ENCODE assay signal across 29 cellular contexts in genomic region chr11:65620666-65621065, GRCh38. TPM values are rescaled to one million over a fixed set of nuclear protein-coding genes. Genes with fewer than 3 reads are reported as not detected.
"Had no signal": no experiment of that assay in that cellular context is flagged by ENCODE, and none has a peak within 500 bp of the region (broad histone marks: within the 10 kb centered on the region; RNA-seq: fewer than 3 reads in every experiment).

No MANE protein-coding gene starts in this region.

- H3K9me3 Mint-ChIP-seq: naive thymus-derived CD4-positive, alpha-beta T cell; nephron; stimulated activated naive B cell treated with anti-CD40 and anti-IgM and Interleukin-4, amounts not matched to agents 10 μg/mL and 1 μg/mL and 100 μg/mL, for 72 hours; stimulated activated naive CD8-positive, alpha-beta T cell treated with anti-CD3 and anti-CD28 coated beads, Interleukin-15, Interleukin-2, amounts not matched to agents 100 ng/mL and 50 ng/mL, for 24 hours had no signal

- H3K4me3 ChIP-seq: coronary artery, esophagus muscularis mucosa, gastroesophageal sphincter, heart left ventricle, hepatocyte, left ventricle myocardium inferior, ovary, psoas muscle, skin epidermis, thoracic aorta, tibial nerve, upper lobe of left lung, uterus had no signal

- ATAC-seq: foreskin keratinocyte; gastroesophageal sphincter; heart left ventricle; naive thymus-derived CD4-positive, alpha-beta T cell; psoas muscle; right cardiac atrium; stimulated activated naive B cell treated with anti-CD40 and anti-IgM and Interleukin-4, amounts not matched to agents 10 μg/mL and 1 μg/mL and 100 μg/mL, for 72 hours had no signal

- H3K27me3 ChIP-seq: esophagus muscularis mucosa, foreskin keratinocyte, gastroesophageal sphincter, heart left ventricle, hepatocyte, ovary, tibial nerve, upper lobe of left lung, uterus had no signal

- H3K36me3 ChIP-seq: ovary, uterus had no signal

- H3K4me3 Mint-ChIP-seq: stimulated activated naive B cell treated with anti-CD40 and anti-IgM and Interleukin-4, amounts not matched to agents 10 μg/mL and 1 μg/mL and 100 μg/mL, for 72 hours; stimulated activated naive CD8-positive, alpha-beta T cell treated with anti-CD3 and anti-CD28 coated beads, Interleukin-15, Interleukin-2, amounts not matched to agents 100 ng/mL and 50 ng/mL, for 24 hours had no signal

- DNase-seq: dermis blood vessel endothelial cell; effector memory CD4-positive, alpha-beta T cell; foreskin keratinocyte; heart left ventricle; kidney; left ventricle myocardium inferior; mesendoderm; midbrain; naive thymus-derived CD4-positive, alpha-beta T cell; occipital lobe; posterior cingulate gyrus; psoas muscle; stimulated activated CD4-positive, alpha-beta T cell treated with anti-CD3 and anti-CD28 coated beads, Interleukin-15, amount 100 ng/mL, for 24 hours; stimulated activated CD4-positive, alpha-beta T cell treated with anti-CD3 and anti-CD28 coated beads, Interleukin-2, amount 100 ng/mL, for 48 hours; stimulated activated naive B cell treated with anti-CD40 and anti-IgM and Interleukin-4, amounts not matched to agents 10 μg/mL and 1 μg/mL and 100 μg/mL, for 72 hours; uterus had no signal

- H3K27me3 Mint-ChIP-seq: naive thymus-derived CD4-positive, alpha-beta T cell; stimulated activated naive B cell treated with anti-CD40 and anti-IgM and Interleukin-4, amounts not matched to agents 10 μg/mL and 1 μg/mL and 100 μg/mL, for 72 hours; stimulated activated naive CD8-positive, alpha-beta T cell treated with anti-CD3 and anti-CD28 coated beads, Interleukin-15, Interleukin-2, amounts not matched to agents 100 ng/mL and 50 ng/mL, for 24 hours had no signal

- H3K27ac ChIP-seq: coronary artery, esophagus muscularis mucosa, foreskin keratinocyte, gastroesophageal sphincter, heart left ventricle, hepatocyte, left ventricle myocardium inferior, ovary, psoas muscle, skin epidermis, thoracic aorta, tibial nerve, uterus had no signal

- H3K27ac Mint-ChIP-seq: nephron; stimulated activated naive CD8-positive, alpha-beta T cell treated with anti-CD3 and anti-CD28 coated beads, Interleukin-15, Interleukin-2, amounts not matched to agents 100 ng/mL and 50 ng/mL, for 24 hours had no signal

- H3K9me3 ChIP-seq: esophagus muscularis mucosa, gastroesophageal sphincter, heart left ventricle, left ventricle myocardium inferior, ovary, psoas muscle, thoracic aorta, tibial nerve, upper lobe of left lung, uterus had no signal

- H3K4me1 ChIP-seq: foreskin keratinocyte had no signal

RNA-seq across cellular contexts. Expression of gene KCNK7, which starts 25.1 kb away (rescaled TPM):
- total RNA-seq: fibroblast of lung, hepatocyte had no signal
